Comparison of ENCODE assay signal across 14 cellular contexts in genomic region chr1:225460021-225460736, GRCh38. TPM values are rescaled to one million over a fixed set of nuclear protein-coding genes. Genes with fewer than 3 reads are reported as not detected.
DNase-seq lines count a peak whose midpoint lies in the region; ATAC-seq and TF ChIP-seq lines count a peak whose summit lies in the region.
"Had no signal": no experiment of that assay in that cellular context is flagged by ENCODE, and none has a peak within 500 bp of the region (broad histone marks: within the 10 kb centered on the region; RNA-seq: fewer than 3 reads in every experiment).

No MANE protein-coding gene starts in this region.

- POLR2A ChIA-PET in Panc1 (lab: Charles Lee), result interaction anchor here (0.5 to 0.6 kb wide), 2 partner anchors 31 to 465 kb away, joined by 3 to 7 read pairs; no protein-coding TSS in a partner anchor

- H3K9me3 ChIP-seq in Panc1 (ENCODE audit: control insufficient read depth, insufficient read depth, low read depth, low read length), result no peaks in the 10 kb centered on the region

- DNase-seq in DMS 273 (lab: John Stamatoyannopoulos, UW; ENCODE audit: unreplicated experiment), result peak; percentile 39
- no peak for DNase-seq in DMS 273 treated with DMSO at 0.1 percent for 48 hours (lab: John Stamatoyannopoulos, UW)
- DNase-seq in Panc1 (ENCODE audit: low read depth, low spot score), result no peak
- peak; percentile 26 to 37 (median 27) for DNase-seq in effector memory CD8-positive, alpha-beta T cell
- peak; percentile 54 for DNase-seq in sciatic nerve (ENCODE audit: low spot score)
- DNase-seq in medulla oblongata (ENCODE audit: extremely low spot score), result no peak
- DNase-seq in C1 segment of cervical spinal cord (lab: John Stamatoyannopoulos, UW), result no peak
- DNase-seq: GOT3; MM.1S; NCI-H526 treated with DMSO at 0.1 percent for 48 hours; stimulated activated CD4-positive, alpha-beta T cell treated with anti-CD3 and anti-CD28 coated beads, Interleukin-12 subunit alpha, Interleukin-12 subunit beta, amount 100 ng/mL, for 4 hours; SW 1271 had no signal

- intact Hi-C loops in Panc1 (cut with micrococcal nuclease; ENCODE audit: unreplicated experiment) (no loop called here), sciatic nerve (cut with DNase I) (no loop called here)

- H3K4me1 ChIP-seq in Panc1 (ENCODE audit: control insufficient read depth, insufficient read depth, low read length), result no peaks in the 10 kb centered on the region; the same call in none of the 2 replicates

- H3K36me3 ChIP-seq in Panc1 (ENCODE audit: control insufficient read depth, insufficient read depth, low read length), result no peaks in the 10 kb centered on the region

- peaks cover 8% of the 10 kb centered on the region for H3K36me3 Mint-ChIP-seq in effector memory CD8-positive, alpha-beta T cell (ENCODE audit: insufficient read depth)

- no peak overlapping the region for H3K27ac ChIP-seq in Panc1 (ENCODE audit: low read length)
- H3K27ac ChIP-seq: 22Rv1 had no signal

- peak overlapping the region; percentile 49 to 51 for H3K4me3 Mint-ChIP-seq in effector memory CD8-positive, alpha-beta T cell

- no peaks in the 10 kb centered on the region for H3K27me3 ChIP-seq in Panc1 (ENCODE audit: control insufficient read depth, insufficient read depth, low read length)

- ATAC-seq in Panc1, result peak; percentile 33; the same call in 1 of the 2 replicates
- peak; percentile 58 for ATAC-seq in effector memory CD8-positive, alpha-beta T cell (replicated peaks)
- peak; percentile 18 for ATAC-seq in sciatic nerve
- ATAC-seq in HG03025 (IDR thresholded peaks at IDR 0.05; ENCODE audit: low FRiP score, unreplicated experiment), result no peak

- H3K4me3 ChIP-seq in Panc1 (ENCODE audit: low read depth in 2 of 2, low read length in 2 of 2), result no peak overlapping the region

- no peaks in the 10 kb centered on the region for H3K27me3 Mint-ChIP-seq in effector memory CD8-positive, alpha-beta T cell

- peak overlapping the region; percentile 93 for H3K27ac Mint-ChIP-seq in effector memory CD8-positive, alpha-beta T cell

- peaks cover 36 to 43% of the 10 kb centered on the region in 2 donors for H3K4me1 Mint-ChIP-seq in effector memory CD8-positive, alpha-beta T cell (ENCODE audit: low read depth in 2 of 2)

- TF ChIP-seq CTCF in Panc1 (IDR thresholded peaks at IDR 0.05), result no peak

- no peaks in the 10 kb centered on the region for H3K9me3 Mint-ChIP-seq in effector memory CD8-positive, alpha-beta T cell

- in situ Hi-C loops in Panc1 (cut with HindIII; ENCODE audit: low pct_unique_long_range_greater_than_20kb, low sequenced_read_pairs), result no loop called here

- no TSS peak for BruUV-seq in Panc1 (replicated peaks; lab: Mats Ljungman, UMichigan)

- CTCF ChIA-PET in Panc1 (lab: Charles Lee), result interaction anchor here (0.9 to 1.0 kb wide), 2 partner anchors 14 to 32 kb away, joined by 3 read pairs; no protein-coding TSS in a partner anchor

RNA-seq across cellular contexts. Expression of gene LBR, which starts 32.3 kb away (rescaled TPM):
- 58.2 TPM for total RNA-seq in Panc1 (2021; ENCODE audit: unreplicated experiment)
- polyA plus RNA-seq in Panc1 (2012; ENCODE audit: insufficient read length), result 19.9 TPM
- total RNA-seq in sciatic nerve, result 48.8 TPM

Comparison
In these comparisons a context has a peak if more than half of its experiments do, and no peak if none do; other contexts are left out.
1. DNase-seq: peak in DMS 273 (single experiment), effector memory CD8-positive, alpha-beta T cell (3 of 3) and sciatic nerve (single experiment); none in DMS 273 treated with DMSO at 0.1 percent for 48 hours (single experiment), Panc1 (single experiment), medulla oblongata (single experiment) and C1 segment of cervical spinal cord (0 of 14).